9 cellular contexts compared by ENCODE assay signal in genomic region chr3:15292765-15293522, GRCh38. TPM values are rescaled to one million over a fixed set of nuclear protein-coding genes. Genes with fewer than 3 reads are reported as not detected.
DNase-seq lines count a peak whose midpoint lies in the region; TF ChIP-seq lines count a peak whose summit lies in the region.
"Had no signal": no experiment of that assay in that cellular context is flagged by ENCODE, and none has a peak within 500 bp of the region (broad histone marks: within the 10 kb centered on the region; RNA-seq: fewer than 3 reads in every experiment).

No MANE protein-coding gene starts in this region.

- WGBS in mesendoderm (ENCODE audit: extremely low coverage, insufficient coverage, low lambda C conversion rate) = no CpG with 5 or more reads among the region's 13 CpGs

- no peak overlapping the region for H3K18ac ChIP-seq in mesendoderm (ENCODE audit: low read length)

- H4K8ac ChIP-seq in mesendoderm (ENCODE audit: low read depth, low read length) = no peak overlapping the region

- TF ChIP-seq CTCF in fibroblast of pulmonary artery (IDR thresholded peaks at IDR 0.05; ENCODE audit: low read length, missing control alignments) (no peak), neutrophil (IDR thresholded peaks at IDR 0.05) (no peak)

- H3K4me2 ChIP-seq in mesendoderm (ENCODE audit: low read length) = no peak overlapping the region

- H3K36me3 ChIP-seq in SJSA1 (no peaks in the 10 kb centered on the region), neutrophil (no peaks in the 10 kb centered on the region), mesendoderm (ENCODE audit: control insufficient read depth, insufficient read depth, low read length) (no peaks in the 10 kb centered on the region)

- no peak overlapping the region for H3K56ac ChIP-seq in mesendoderm (ENCODE audit: low read length)

- H2BK15ac ChIP-seq in mesendoderm (replicated peaks; ENCODE audit: low read depth) = no peak overlapping the region

- no peaks in the 10 kb centered on the region for H3K79me1 ChIP-seq in mesendoderm (ENCODE audit: low read length)

- H3K9me3 ChIP-seq in SJSA1 (replicated peaks) (no peaks in the 10 kb centered on the region), neutrophil (no peaks in the 10 kb centered on the region)

- no peak overlapping the region for H4K5ac ChIP-seq in mesendoderm (ENCODE audit: low read length)

- H2AK5ac ChIP-seq in mesendoderm (ENCODE audit: low read length) = no peak overlapping the region

- H3K27ac ChIP-seq in SJSA1 (peak overlapping the region; percentile 47), neutrophil (peak overlapping the region; percentile 93), mesendoderm (ENCODE audit: low read depth, low read length) (no peak overlapping the region)

- H2BK5ac ChIP-seq in mesendoderm (ENCODE audit: low read length) = no peak overlapping the region

- H3K4ac ChIP-seq in mesendoderm (ENCODE audit: low read depth, low read length) = no peak overlapping the region

- H2BK120ac ChIP-seq in mesendoderm (ENCODE audit: low read depth, low read length) = no peak overlapping the region

- H3K9ac ChIP-seq in mesendoderm (ENCODE audit: low read length) = no peak overlapping the region

- no peaks in the 10 kb centered on the region for H3K27me3 ChIP-seq in SJSA1 (replicated peaks)
- H3K27me3 ChIP-seq in neutrophil = no peaks in the 10 kb centered on the region
- no peaks in the 10 kb centered on the region for H3K27me3 ChIP-seq in mesendoderm (ENCODE audit: insufficient read depth, low read length, poor library complexity)

- DNase-seq in AG08396 (ENCODE audit: low spot score) (peak; percentile 12), SJSA1 (ENCODE audit: low read depth in 1 of 2, low spot score in 2 of 2) (peak; percentile 62 to 65), fibroblast of pulmonary artery (ENCODE audit: low read depth) (peak; percentile 78), HPDE6-E6E7 (ENCODE audit: extremely low spot score) (no peak), Kasumi-1 (lab: John Stamatoyannopoulos, UW) (no peak), mesendoderm (no peak), NCI-H1930 (lab: John Stamatoyannopoulos, UW) (no peak)
- DNase-seq: NCI-H1694 treated with DMSO at 0.1 percent for 48 hours had no signal

- H3K4me1 ChIP-seq in SJSA1 (replicated peaks) (peaks cover 34% of the 10 kb centered on the region), neutrophil (ENCODE audit: control insufficient read depth in 1 of 2, insufficient read depth in 1 of 2, low read depth in 1 of 2, low read length in 1 of 2) (peaks cover 98 to 100% of the 10 kb centered on the region in 2 experiments), mesendoderm (ENCODE audit: control insufficient read depth, low read depth, low read length) (no peaks in the 10 kb centered on the region)

- no peak overlapping the region for H3K23ac ChIP-seq in mesendoderm (ENCODE audit: low read length)

- H3K4me3 ChIP-seq in SJSA1 (no peak overlapping the region), fibroblast of pulmonary artery (replicated peaks; ENCODE audit: low read depth, low read length) (no peak overlapping the region), neutrophil (ENCODE audit: low read depth in 1 of 2, low read length in 1 of 2) (peak overlapping the region; percentile 36 to 49), mesendoderm (ENCODE audit: low read length) (no peak overlapping the region)

- no peaks in the 10 kb centered on the region for H3K79me2 ChIP-seq in mesendoderm (ENCODE audit: control insufficient read depth, insufficient read depth, low read length)

RNA-seq across cellular contexts. Expression of gene SH3BP5, which starts 39.4 kb away (rescaled TPM):
- total RNA-seq in SJSA1 (2014; rRNA removed; shearing (Covaris generic)) = 7.6 and 10.4 TPM in 2 replicates
- 2.8 TPM for polyA plus RNA-seq in mesendoderm (2013, experiment 1 of 2)
- 3.0 TPM for polyA plus RNA-seq in mesendoderm (2013, experiment 2 of 2)

Comparison
In these comparisons a context has a peak if more than half of its experiments do, and no peak if none do; other contexts are left out.
1. DNase-seq: peak in AG08396 (single experiment), SJSA1 (2 of 2) and fibroblast of pulmonary artery (single experiment); none in HPDE6-E6E7 (single experiment), Kasumi-1 (0 of 2), mesendoderm (single experiment) and NCI-H1930 (0 of 2).
2. H3K4me3 ChIP-seq: peak in neutrophil (2 of 2); none in SJSA1 (single experiment), fibroblast of pulmonary artery (single experiment) and mesendoderm (single experiment).